In the genomic region with DNA sequence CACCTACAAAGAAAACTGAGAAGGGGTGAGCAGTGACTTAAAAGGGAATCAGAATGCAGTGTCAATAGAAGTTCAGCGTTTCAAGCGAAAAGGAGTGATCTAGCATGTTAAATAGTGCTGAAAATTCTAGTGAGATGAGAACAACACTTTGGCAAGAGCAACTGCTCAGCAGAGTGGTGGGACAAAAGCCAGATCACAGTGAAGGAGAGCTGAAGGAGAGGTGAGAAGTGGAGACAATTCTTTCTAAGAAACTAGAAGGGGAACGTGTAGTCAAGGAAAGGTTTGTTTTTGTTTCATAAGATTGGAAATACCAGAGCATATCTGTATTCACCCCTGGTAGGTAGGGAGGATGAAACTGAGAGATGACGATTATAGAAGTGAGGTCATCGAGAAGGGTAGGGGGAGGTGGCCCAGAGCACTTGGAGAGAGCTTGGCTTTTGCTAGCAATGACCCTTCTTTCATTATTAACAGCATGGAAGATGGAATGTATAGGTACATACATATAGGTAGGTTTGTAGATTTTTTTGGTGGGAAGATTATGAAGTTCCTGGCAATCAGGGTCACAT, we compare ENCODE assay signal across 18 cellular contexts. TPM values are rescaled to one million over a fixed set of nuclear protein-coding genes. Genes with fewer than 3 reads are reported as not detected.
DNase-seq lines count a peak whose midpoint lies in the region; ATAC-seq, FAIRE-seq and TF ChIP-seq lines count a peak whose summit lies in the region.
"Had no signal": no experiment of that assay in that cellular context is flagged by ENCODE, and none has a peak within 500 bp of the region (broad histone marks: within the 10 kb centered on the region; RNA-seq: fewer than 3 reads in every experiment).

No MANE protein-coding gene starts in this region.

- H3K4me3 ChIP-seq in bronchial epithelial cell (ENCODE audit: low read depth, low read length) (no peak overlapping the region), fibroblast of the aortic adventitia (ENCODE audit: low read depth, low read length) (no peak overlapping the region), uterus (no peak overlapping the region)
- H3K4me3 ChIP-seq: GM23338, K562, SJSA1 had no signal

- ATAC-seq in HG02970 (IDR thresholded peaks at IDR 0.05; ENCODE audit: low FRiP score, unreplicated experiment) = no peak
- ATAC-seq: CD8-positive, alpha-beta T cell; GM23338; K562 had no signal

- peak; percentile 28 for FAIRE-seq in bronchial epithelial cell (lab: Jason Lieb, UNC)
- FAIRE-seq: GM12892, K562 had no signal

- no peaks in the 10 kb centered on the region for H3K27me3 ChIP-seq in bronchial epithelial cell (ENCODE audit: control insufficient read depth, insufficient read depth, low read length)
- no peaks in the 10 kb centered on the region for H3K27me3 ChIP-seq in uterus
- H3K27me3 ChIP-seq: SJSA1 had no signal

- H3K4me1 ChIP-seq in uterus = no peaks in the 10 kb centered on the region
- H3K4me1 ChIP-seq: SJSA1 had no signal

- TF ChIP-seq CTCF in bronchial epithelial cell (IDR thresholded peaks at IDR 0.05; ENCODE audit: insufficient read depth, low read length, severe bottlenecking) (no peak), fibroblast of the aortic adventitia (IDR thresholded peaks at IDR 0.05; ENCODE audit: insufficient read depth, low read length) (no peak), uterus (IDR thresholded peaks at IDR 0.05) (no peak)

- TF ChIP-seq POLR2A in uterus (IDR thresholded peaks at IDR 0.05) = no peak

- intact Hi-C loops in uterus (cut with DNase I; ENCODE audit: low total_unique reads) = no loop called here

- DNase-seq in NCI-H226 (peak; percentile 9), bronchial epithelial cell (ENCODE audit: low read depth) (no peak), fibroblast of the aortic adventitia (ENCODE audit: low read depth) (peak; percentile 49), uterus (peak in 1 of 2 donors; percentile 34), glomerular visceral epithelial cell (ENCODE audit: extremely low spot score) (no peak), COLO829 (ENCODE audit: low spot score) (no peak)
- DNase-seq: CD8-positive, alpha-beta T cell; GDM1; MV-4-11; NCI-H1417 treated with DMSO at 0.1 percent for 48 hours; NCI-H2029; NCI-H2171 treated with DMSO at 0.1 percent for 48 hours; NCI-H748 treated with DMSO at 0.1 percent for 48 hours had no signal

- H3K27ac ChIP-seq in uterus = peak overlapping the region; percentile 56 to 57
- H3K27ac ChIP-seq: SJSA1 had no signal

- no peaks in the 10 kb centered on the region for H3K36me3 ChIP-seq in bronchial epithelial cell (ENCODE audit: control insufficient read depth, insufficient read depth, low read length)
- H3K36me3 ChIP-seq in uterus = no peaks in the 10 kb centered on the region
- H3K36me3 ChIP-seq: SJSA1 had no signal

- H3K9me3 ChIP-seq in uterus = no peaks in the 10 kb centered on the region
- H3K9me3 ChIP-seq: SJSA1 had no signal

RNA-seq across cellular contexts. Expression of a gene that starts 33.7 kb away (rescaled TPM):
- total RNA-seq in bronchial epithelial cell = 9.0 and 31.6 TPM in 2 replicates
- 22.0 and 26.8 TPM in 2 replicates for total RNA-seq in fibroblast of the aortic adventitia (ENCODE audit: low replicate concordance)
- 10 to 100 TPM in 2 of 4 donors, 1 to 10 TPM in 2; 7.4 to 23.8 (median 15.1) TPM for total RNA-seq in uterus
- total RNA-seq: CD8-positive, alpha-beta T cell; GM23338 had no signal

RNA-seq across cellular contexts. Expression of a gene that starts 41.1 kb away (rescaled TPM):
- total RNA-seq in bronchial epithelial cell (16.6 and 18.1 TPM in 2 replicates), fibroblast of the aortic adventitia (ENCODE audit: low replicate concordance) (32.5 and 46.6 TPM in 2 replicates), uterus (10 to 100 TPM; 22.3 to 74.8 (median 27.5) TPM)

RNA-seq across cellular contexts. Expression of a gene that starts 54.2 kb away (rescaled TPM):
- 0.26 and 0.77 TPM in 2 replicates for total RNA-seq in bronchial epithelial cell
- total RNA-seq in fibroblast of the aortic adventitia (ENCODE audit: low replicate concordance) = 5.1 and 38.7 TPM in 2 replicates
- total RNA-seq in uterus = 100 to 1,000 TPM in 1 of 4 donors, 10 to 100 TPM in 3; 48.0 to 169 (median 83.8) TPM
- total RNA-seq: CD8-positive, alpha-beta T cell had no signal

Comparison
In these comparisons a context has a peak if more than half of its experiments do, and no peak if none do; other contexts are left out.
1. DNase-seq: peak in NCI-H226 (single experiment) and fibroblast of the aortic adventitia (single experiment); none in bronchial epithelial cell (single experiment), glomerular visceral epithelial cell (single experiment) and COLO829 (single experiment).